16 cellular contexts compared by ENCODE assay signal in genomic region chr1:176164014-176164678, GRCh38.
"Had no signal": no experiment of that assay in that cellular context is flagged by ENCODE, and none has a peak within 500 bp of the region (broad histone marks: within the 10 kb centered on the region; RNA-seq: fewer than 3 reads in every experiment).

No MANE protein-coding gene starts in this region.

- ATAC-seq: body of pancreas; gastroesophageal sphincter; heart right ventricle; stimulated activated memory B cell treated with anti-CD40 and anti-IgM and Interleukin-4, amounts not matched to agents 10 μg/mL and 1 μg/mL and 100 μg/mL, for 72 hours had no signal

- H3K4me3 Mint-ChIP-seq: activated naive CD8-positive, alpha-beta T cell treated with anti-CD3 and anti-CD28 coated beads, Interleukin-2, amount 10 ng/mL, durations not matched to agents 7 days and 5 days; stimulated activated memory B cell treated with anti-CD40 and anti-IgM and Interleukin-4, amounts not matched to agents 10 μg/mL and 1 μg/mL and 100 μg/mL, for 72 hours had no signal

- DNase-seq: activated effector memory CD4-positive, alpha-beta T cell treated with Interleukin-2 at 50 U/mL for 16 hours; activated naive CD8-positive, alpha-beta T cell treated with anti-CD3 and anti-CD28 coated beads, Interleukin-2, amount 10 ng/mL, durations not matched to agents 7 days and 5 days; body of pancreas; dermis blood vessel endothelial cell; effector memory CD4-positive, alpha-beta T cell; heart right ventricle; left ventricle myocardium inferior; mammary epithelial cell; midbrain; occipital lobe; retina; SHP77; stimulated activated CD4-positive, alpha-beta T cell treated with anti-CD3 and anti-CD28 coated beads, Interleukin-2, amount 100 ng/mL, for 48 hours; tibial artery had no signal

- H3K27me3 Mint-ChIP-seq: activated naive CD8-positive, alpha-beta T cell treated with anti-CD3 and anti-CD28 coated beads, Interleukin-2, amount 10 ng/mL, durations not matched to agents 7 days and 5 days; stimulated activated memory B cell treated with anti-CD40 and anti-IgM and Interleukin-4, amounts not matched to agents 10 μg/mL and 1 μg/mL and 100 μg/mL, for 72 hours had no signal

- H3K4me1 Mint-ChIP-seq: stimulated activated memory B cell treated with anti-CD40 and anti-IgM and Interleukin-4, amounts not matched to agents 10 μg/mL and 1 μg/mL and 100 μg/mL, for 72 hours had no signal

- H3K27ac Mint-ChIP-seq: activated naive CD8-positive, alpha-beta T cell treated with anti-CD3 and anti-CD28 coated beads, Interleukin-2, amount 10 ng/mL, durations not matched to agents 7 days and 5 days; stimulated activated memory B cell treated with anti-CD40 and anti-IgM and Interleukin-4, amounts not matched to agents 10 μg/mL and 1 μg/mL and 100 μg/mL, for 72 hours had no signal
